ENCODE assay signal across 8 cellular contexts in genomic region chr20:31543966-31544598, GRCh38. TPM values are rescaled to one million over a fixed set of nuclear protein-coding genes. Genes with fewer than 3 reads are reported as not detected.
A peak's percentile ranks its signal among the peaks of the same experiment; 100 is the strongest.
DNase-seq lines count a peak whose midpoint lies in the region; ATAC-seq and TF ChIP-seq lines count a peak whose summit lies in the region.

No MANE protein-coding gene starts in this region.

- no peak overlapping the region for H3K4me3 ChIP-seq in fibroblast of mammary gland (ENCODE audit: control insufficient read depth, low read depth, low read length)

- no peak for TF ChIP-seq CTCF in fibroblast of mammary gland (conservative IDR thresholded peaks at IDR 0.05; ENCODE audit: control insufficient read depth, insufficient read depth, low read depth, low read length)

- DNase-seq in ELF-1 (ENCODE audit: low read depth, low spot score) = peak; percentile 65
- peak; percentile 97 for DNase-seq in fibroblast of mammary gland (ENCODE audit: low read depth)
- peak; percentile 83 for DNase-seq in renal cortical epithelial cell (ENCODE audit: low read depth)
- no peak for DNase-seq in medulla oblongata (ENCODE audit: extremely low spot score)
- DNase-seq in cerebellar cortex (ENCODE audit: low spot score) = no peak
- no peak for DNase-seq in NCI-H2029 treated with DMSO at 0.1 percent for 48 hours (lab: John Stamatoyannopoulos, UW)

- peak; percentile 88 for ATAC-seq in SK-N-SH treated with all-trans-retinoic acid at 6 μM for 48 hours
- ATAC-seq in HG03521 (IDR thresholded peaks at IDR 0.05; ENCODE audit: unreplicated experiment) = no peak

TF ChIP-seq in SK-N-SH treated with all-trans-retinoic acid at 6 μM for 48 hours, 23 proteins besides CTCF, POLR2A, EP300 and RAD21:
- no peak for TF ChIP-seq ZFP30 (CRISPR knock-in tag; IDR thresholded peaks at IDR 0.05)
- TF ChIP-seq SNAI2 (CRISPR knock-in tag; IDR thresholded peaks at IDR 0.05) = no peak
- TF ChIP-seq ZNF8 (CRISPR knock-in tag; IDR thresholded peaks at IDR 0.05) = no peak
- no peak for TF ChIP-seq OSR1 (CRISPR knock-in tag; IDR thresholded peaks at IDR 0.05)
- TF ChIP-seq ESRRG (CRISPR knock-in tag; IDR thresholded peaks at IDR 0.05) = no peak
- TF ChIP-seq ISL1 (CRISPR knock-in tag; IDR thresholded peaks at IDR 0.05) = peak; percentile 6; the same call in 1 of the 2 replicates
- no peak for TF ChIP-seq GLIS3 (CRISPR knock-in tag; IDR thresholded peaks at IDR 0.05)
- no peak for TF ChIP-seq ARNTL (CRISPR knock-in tag; IDR thresholded peaks at IDR 0.05; ENCODE audit: borderline replicate concordance, low read depth)
- no peak for TF ChIP-seq POU6F1 (CRISPR knock-in tag; IDR thresholded peaks at IDR 0.05; ENCODE audit: borderline replicate concordance, low read depth)
- no peak for TF ChIP-seq BACH2 (CRISPR knock-in tag; IDR thresholded peaks at IDR 0.05; ENCODE audit: borderline replicate concordance)
- TF ChIP-seq PPARA (CRISPR knock-in tag; IDR thresholded peaks at IDR 0.05; ENCODE audit: borderline replicate concordance) = no peak
- no peak for TF ChIP-seq CREB5 (CRISPR knock-in tag; IDR thresholded peaks at IDR 0.05; ENCODE audit: low read depth)
- 0 out of 2 replicates have a peak, but pooled peaks have one; percentile 47 for TF ChIP-seq RARB (CRISPR knock-in tag; IDR thresholded peaks at IDR 0.05)
- TF ChIP-seq TSHZ2 (CRISPR knock-in tag; IDR thresholded peaks at IDR 0.05) = no peak
- TF ChIP-seq PATZ1 (CRISPR knock-in tag; IDR thresholded peaks at IDR 0.05; ENCODE audit: borderline replicate concordance) = 0 out of 2 replicates have a peak, but pooled peaks have one; percentile 31
- TF ChIP-seq CSDC2 (CRISPR knock-in tag; IDR thresholded peaks at IDR 0.05) = no peak
- no peak for TF ChIP-seq ZNF565 (CRISPR knock-in tag; conservative IDR thresholded peaks at IDR 0.05; ENCODE audit: low read depth)
- TF ChIP-seq ZFP3 (CRISPR knock-in tag; IDR thresholded peaks at IDR 0.05) = 0 out of 2 replicates have a peak, but pooled peaks have one; percentile 46
- peak; percentile 45; the same call in 1 of the 2 replicates for TF ChIP-seq TCF4 (CRISPR knock-in tag; IDR thresholded peaks at IDR 0.05; ENCODE audit: borderline replicate concordance)

RNA-seq across cellular contexts. Expression of gene HM13, which starts 29.8 kb away (rescaled TPM):
- total RNA-seq in renal cortical epithelial cell = 64.6 and 150 TPM in 2 replicates

Comparison
In these comparisons a context has a peak if more than half of its experiments do, and no peak if none do; other contexts are left out.
1. DNase-seq: peak in ELF-1 (single experiment), fibroblast of mammary gland (single experiment) and renal cortical epithelial cell (single experiment); none in medulla oblongata (single experiment), cerebellar cortex (single experiment) and NCI-H2029 treated with DMSO at 0.1 percent for 48 hours (single experiment).